Comparison of ENCODE assay signal across 8 cellular contexts in the genomic region with DNA sequence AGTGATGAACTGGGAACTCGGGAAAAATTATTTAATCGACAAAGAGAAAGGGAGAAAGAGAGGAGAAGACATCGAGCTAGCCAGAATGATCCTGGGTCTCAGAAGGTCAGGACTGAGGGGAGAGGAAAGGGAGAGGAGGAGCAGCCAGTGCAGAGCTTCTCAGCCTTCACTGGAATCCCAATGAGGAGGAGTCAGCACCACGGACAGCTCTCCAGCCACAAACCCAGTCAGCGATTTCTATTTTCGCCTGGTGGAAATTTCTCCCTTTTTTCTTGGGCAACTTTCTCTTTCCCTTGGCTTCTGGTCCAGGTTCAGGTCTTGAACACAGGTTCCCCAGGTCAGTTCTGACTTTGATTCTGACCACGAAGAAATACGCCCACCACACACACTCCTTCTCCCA. TPM values are rescaled to one million over a fixed set of nuclear protein-coding genes. Genes with fewer than 3 reads are reported as not detected.
DNase-seq lines count a peak whose midpoint lies in the region; ATAC-seq, FAIRE-seq and TF ChIP-seq lines count a peak whose summit lies in the region.
"Had no signal": no experiment of that assay in that cellular context is flagged by ENCODE, and none has a peak within 500 bp of the region (broad histone marks: within the 10 kb centered on the region; RNA-seq: fewer than 3 reads in every experiment).

No MANE protein-coding gene starts in this region.

- no peaks in the 10 kb centered on the region for H3K9me3 ChIP-seq in PC-3 (ENCODE audit: low read length)
- H3K9me3 ChIP-seq in uterus = no peaks in the 10 kb centered on the region

- H3K27ac ChIP-seq in PC-3 (ENCODE audit: low read length) (no peak overlapping the region), uterus (no peak overlapping the region)

- H3K4me2 ChIP-seq in PC-3 (ENCODE audit: low read length) = no peak overlapping the region

- no peaks in the 10 kb centered on the region for H3K9me2 ChIP-seq in PC-3 (replicated peaks; ENCODE audit: low read length)

- no TSS peak for BruUV-seq in PC-3 (replicated peaks; lab: Mats Ljungman, UMichigan)

- peak; percentile 43 for FAIRE-seq in H54 (lab: Jason Lieb, UNC)

- H3K27me3 ChIP-seq in PC-3 (ENCODE audit: low read length) (no peaks in the 10 kb centered on the region), uterus (peaks cover 0 to 18% of the 10 kb centered on the region in 2 donors)

- no peak overlapping the region for H2AFZ ChIP-seq in PC-3 (ENCODE audit: low read length)

- POLR2A ChIA-PET in PC-3 (lab: Charles Lee; ENCODE audit: unreplicated experiment) = no interaction called here

- ATAC-seq in PC-3 (no peak), HG03571 (IDR thresholded peaks at IDR 0.05; ENCODE audit: unreplicated experiment) (no peak)
- ATAC-seq: Panc1 had no signal

- H3K4me1 ChIP-seq in PC-3 (ENCODE audit: insufficient read depth, low read length) (no peaks in the 10 kb centered on the region), uterus (peaks cover 0 to 4% of the 10 kb centered on the region in 2 donors)

- H3K79me2 ChIP-seq in PC-3 (ENCODE audit: low read length) = no peaks in the 10 kb centered on the region

- H3K4me3 ChIP-seq in PC-3 (ENCODE audit: low read length) (no peak overlapping the region), fibroblast of mammary gland (ENCODE audit: control insufficient read depth, low read depth, low read length) (no peak overlapping the region), uterus (no peak overlapping the region)

- no peaks in the 10 kb centered on the region for H3F3A ChIP-seq in PC-3 (ENCODE audit: low read length, unreplicated experiment)

- DNase-seq in H54 (ENCODE audit: insufficient read length, low spot score) (peak; percentile 49), PC-3 (peak; percentile 1), fibroblast of mammary gland (ENCODE audit: low read depth) (peak; percentile 31), pons (ENCODE audit: low spot score) (peak; percentile 20), middle frontal gyrus (ENCODE audit: extremely low spot score, low spot score) (no peak), uterus (no peak)

- H3K9ac ChIP-seq in PC-3 (ENCODE audit: low read length) = no peak overlapping the region

- TF ChIP-seq POLR2A in H54 (IDR thresholded peaks at IDR 0.05; ENCODE audit: low read depth, low read length) (no peak), uterus (IDR thresholded peaks at IDR 0.05) (no peak)

- H4K20me1 ChIP-seq in PC-3 (ENCODE audit: low read length) = no peaks in the 10 kb centered on the region

- intact Hi-C loops in PC-3 (cut with micrococcal nuclease) = no loop called here
- intact Hi-C loops in uterus (cut with DNase I; ENCODE audit: low total_unique reads) = no loop called here

- no peak for TF ChIP-seq CTCF in PC-3 (conservative IDR thresholded peaks at IDR 0.05; ENCODE audit: low read depth, low read length)
- TF ChIP-seq CTCF in fibroblast of mammary gland (conservative IDR thresholded peaks at IDR 0.05; ENCODE audit: control insufficient read depth, insufficient read depth, low read depth, low read length) = no peak
- no peak for TF ChIP-seq CTCF in uterus (IDR thresholded peaks at IDR 0.05)

- no peaks in the 10 kb centered on the region for H3K36me3 ChIP-seq in PC-3 (ENCODE audit: low read depth, low read length)
- no peaks in the 10 kb centered on the region for H3K36me3 ChIP-seq in uterus

- CTCF ChIA-PET in PC-3 (lab: Charles Lee) = no interaction called here

RNA-seq across cellular contexts. Expression of a gene that starts 1.6 kb away (rescaled TPM):
- total RNA-seq in PC-3 (2014; rRNA removed) (not detected in 2 replicates), uterus (1 to 10 TPM in 1 of 4 donors, not detected in 3; 1.3 TPM)

Comparison
In these comparisons a context has a peak if more than half of its experiments do, and no peak if none do; other contexts are left out.
1. DNase-seq: peak in H54 (single experiment), PC-3 (single experiment), fibroblast of mammary gland (single experiment) and pons (single experiment); none in middle frontal gyrus (single experiment) and uterus (0 of 2).